In the genomic region with DNA sequence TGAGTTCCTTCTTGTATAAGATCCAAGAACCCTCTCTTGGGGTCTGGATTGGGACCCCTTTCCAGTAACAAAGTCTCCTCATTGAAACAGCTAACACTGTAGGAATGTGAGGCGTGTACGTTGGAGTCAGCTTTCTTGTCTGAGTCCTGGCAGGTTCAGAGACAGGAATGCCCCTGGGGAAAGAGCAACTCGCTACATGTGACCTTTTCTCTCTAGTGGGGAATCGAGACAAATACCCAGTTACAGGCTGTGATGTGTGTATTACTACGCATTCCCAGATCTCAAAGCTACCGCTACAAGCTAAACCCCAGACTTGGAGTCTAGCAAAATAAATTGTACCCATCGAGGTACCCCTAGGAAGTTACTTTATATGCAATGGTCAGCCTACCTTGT, we compare ENCODE assay signal across 21 cellular contexts.
A peak's percentile ranks its signal among the peaks of the same experiment; 100 is the strongest.
DNase-seq lines count a peak whose midpoint lies in the region; ATAC-seq and TF ChIP-seq lines count a peak whose summit lies in the region.
"Had no signal": no experiment of that assay in that cellular context is flagged by ENCODE, and none has a peak within 500 bp of the region (broad histone marks: within the 10 kb centered on the region; RNA-seq: fewer than 3 reads in every experiment).

No MANE protein-coding gene starts in this region.

- no peak overlapping the region for H3K4me3 ChIP-seq in choroid plexus epithelial cell (ENCODE audit: low read depth, low read length)
- H3K4me3 ChIP-seq in right cardiac atrium (ENCODE audit: low read length): no peak overlapping the region
- no peak overlapping the region for H3K4me3 ChIP-seq in mucosa of descending colon
- H3K4me3 ChIP-seq: A549, BLaER1, coronary artery, psoas muscle had no signal

- no peaks in the 10 kb centered on the region for H3K4me1 ChIP-seq in right cardiac atrium (ENCODE audit: control insufficient read depth, insufficient read depth, low read length)
- no peaks in the 10 kb centered on the region for H3K4me1 ChIP-seq in mucosa of descending colon (ENCODE audit: low read depth)
- H3K4me1 ChIP-seq: A549, BLaER1, psoas muscle had no signal

- DNase-seq in Daoy (ENCODE audit: low read depth) (peak; percentile 19), RPMI7951 (ENCODE audit: low read depth) (peak; percentile 73), choroid plexus epithelial cell (ENCODE audit: low read depth) (peak; percentile 47), myocyte (ENCODE audit: low read depth) (peak; percentile 30), right cardiac atrium (no peak), NCI-H2171 (lab: John Stamatoyannopoulos, UW) (no peak), mucosa of descending colon (no peak)
- DNase-seq: activated CD4-positive, alpha-beta memory T cell treated with anti-CD3 and anti-CD28 coated beads, Interleukin-2, amount 10 ng/mL, durations not matched to agents 7 days and 5 days; activated naive CD4-positive, alpha-beta T cell; hippocampal formation; kidney glomerular epithelial cell; mesenchymal stem cell; NCI-H1105 treated with DMSO at 0.1 percent for 48 hours; psoas muscle; SIG-M5 had no signal

- intact Hi-C loops in right cardiac atrium (cut with DNase I) (no loop called here), mucosa of descending colon (cut with DNase I, micrococcal nuclease) (no loop called here)

- no peak for TF ChIP-seq CTCF in choroid plexus epithelial cell (conservative IDR thresholded peaks at IDR 0.05; ENCODE audit: low read depth, low read length)
- no peak for TF ChIP-seq CTCF in mucosa of descending colon (IDR thresholded peaks at IDR 0.05)

- no peak for ATAC-seq in right cardiac atrium
- ATAC-seq in mucosa of descending colon: no peak
- ATAC-seq in GM18870 (IDR thresholded peaks at IDR 0.05; ENCODE audit: unreplicated experiment): no peak
- ATAC-seq: A549; natural killer cell treated with Interleukin-12 subunit alpha and Interleukin-12 subunit beta and Interleukin-15 and Interleukin-18, amount 100 ng/mL, for 72 hours; psoas muscle had no signal

- H3K27ac ChIP-seq in right cardiac atrium (ENCODE audit: low read length): no peak overlapping the region
- H3K27ac ChIP-seq: A549, BLaER1, coronary artery, KMS-11, psoas muscle had no signal

- H3K36me3 ChIP-seq in mucosa of descending colon (ENCODE audit: low read depth): no peaks in the 10 kb centered on the region
- H3K36me3 ChIP-seq: BLaER1 had no signal

- 88% methylated on average over 7 of the region's 7 CpGs for WGBS in right cardiac atrium

- H3K9me3 ChIP-seq in right cardiac atrium (ENCODE audit: control insufficient read depth, low read length) (no peaks in the 10 kb centered on the region), mucosa of descending colon (no peaks in the 10 kb centered on the region)
- H3K9me3 ChIP-seq: A549, BLaER1, psoas muscle had no signal

- no peaks in the 10 kb centered on the region for H3K27me3 ChIP-seq in right cardiac atrium (ENCODE audit: control insufficient read depth, insufficient read depth)
- H3K27me3 ChIP-seq: BLaER1 had no signal

Comparison
In these comparisons a context has a peak if more than half of its experiments do, and no peak if none do; other contexts are left out.
1. DNase-seq: peak in Daoy (single experiment), RPMI7951 (single experiment), choroid plexus epithelial cell (single experiment) and myocyte (single experiment); none in right cardiac atrium (0 of 3), NCI-H2171 (single experiment) and mucosa of descending colon (0 of 3).